Comparison of ENCODE assay signal across 16 cellular contexts in the genomic region with DNA sequence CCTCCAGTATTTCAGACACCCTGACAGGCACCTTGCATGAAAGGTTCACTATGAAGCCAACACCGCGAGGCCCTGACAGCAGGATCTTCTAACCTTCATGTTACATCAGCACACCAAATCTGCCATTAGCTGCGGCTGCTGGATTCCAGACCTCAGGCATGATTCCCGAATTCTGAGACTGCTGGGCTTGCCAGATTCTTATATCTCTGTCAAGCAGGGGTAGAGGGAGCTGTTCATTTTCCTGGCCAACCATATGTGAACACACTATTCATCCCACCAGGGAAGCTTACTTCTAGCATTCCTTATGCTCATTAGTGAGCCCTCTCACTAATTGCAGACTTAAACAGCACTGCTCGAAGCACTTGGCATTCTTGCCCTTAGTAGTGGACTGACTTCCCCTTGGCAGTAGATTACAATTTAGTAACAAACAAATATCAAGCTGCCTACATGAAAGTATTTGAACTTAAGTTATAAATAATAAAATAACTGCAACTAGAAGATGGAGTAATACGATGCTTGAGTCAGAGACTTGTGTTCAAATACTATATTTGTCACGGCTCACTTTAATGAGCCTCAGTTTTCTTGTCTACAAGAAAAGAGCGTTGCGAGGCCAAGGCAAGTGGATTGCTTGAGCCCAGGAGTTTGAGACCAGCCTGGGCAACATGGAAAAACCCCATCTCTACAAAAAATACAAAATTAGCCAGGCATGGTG. TPM values are rescaled to one million over a fixed set of nuclear protein-coding genes. Genes with fewer than 3 reads are reported as not detected.
A peak's percentile ranks its signal among the peaks of the same experiment; 100 is the strongest.
DNase-seq lines count a peak whose midpoint lies in the region; ATAC-seq and TF ChIP-seq lines count a peak whose summit lies in the region.
"Had no signal": no experiment of that assay in that cellular context is flagged by ENCODE, and none has a peak within 500 bp of the region (broad histone marks: within the 10 kb centered on the region; RNA-seq: fewer than 3 reads in every experiment).

No MANE protein-coding gene starts in this region.

- H3K27me3 ChIP-seq in body of pancreas, result no peaks in the 10 kb centered on the region
- no peaks in the 10 kb centered on the region for H3K27me3 ChIP-seq in right atrium auricular region
- peaks cover 0 to 2% (median 0%) of the 10 kb centered on the region in 3 donors for H3K27me3 ChIP-seq in skeletal muscle tissue (ENCODE audit: control insufficient read depth in 3 of 3, insufficient read depth in 3 of 3, low read length in 3 of 3)
- H3K27me3 ChIP-seq: BE2C had no signal

- H3K36me3 ChIP-seq in body of pancreas (replicated peaks in 1 of 2; ENCODE audit: insufficient read depth in 1 of 2, low read depth in 2 of 2) (no peaks in the 10 kb centered on the region), right atrium auricular region (peaks cover 86% of the 10 kb centered on the region), skeletal muscle tissue (ENCODE audit: control insufficient read depth in 3 of 3, insufficient read depth in 3 of 3, low read length in 3 of 3) (peaks cover 6 to 12% (median 12%) of the 10 kb centered on the region in 3 donors)
- H3K36me3 ChIP-seq: BE2C had no signal

- 82 to 83% methylated on average over 9 of the region's 9 CpGs for WGBS in body of pancreas, 2 donors

- intact Hi-C loops in body of pancreas (cut with DNase I), result no loop called here

- H3K36me3 Mint-ChIP-seq in mesothelial cell of epicardium, result peaks cover 6% of the 10 kb centered on the region

- in situ Hi-C loops in G401 (cut with HindIII; ENCODE audit: low sequenced_read_pairs), result no loop called here

- no peak for TF ChIP-seq POLR2A in body of pancreas (IDR thresholded peaks at IDR 0.05)

- no peak overlapping the region for H3K4me3 ChIP-seq in body of pancreas
- H3K4me3 ChIP-seq in right atrium auricular region, result no peak overlapping the region
- H3K4me3 ChIP-seq in skeletal muscle tissue (ENCODE audit: low read length in 3 of 3), result no peak overlapping the region

- no peaks in the 10 kb centered on the region for H3K27me3 Mint-ChIP-seq in mesothelial cell of epicardium (ENCODE audit: low read depth)

- H3K4me3 Mint-ChIP-seq in mesothelial cell of epicardium, result no peak overlapping the region
- H3K4me3 Mint-ChIP-seq: activated T-helper 1 cell treated with anti-CD3 and anti-CD28 coated beads, Interleukin-12 subunit alpha, Interleukin-12 subunit beta, Interleukin-2, Interleukin-4 antibody, amounts not matched to agents 30 ng/mL and 10 ng/mL and 1 ng/mL, durations not matched to agents 14 hours and 24 hours and 36 hours; nephron progenitor cell had no signal

- no peak overlapping the region for H3K27ac ChIP-seq in body of pancreas
- H3K27ac ChIP-seq in right atrium auricular region, result peak overlapping the region; percentile 83 to 89
- H3K27ac ChIP-seq in skeletal muscle tissue (ENCODE audit: low read depth, low read length), result peak overlapping the region; percentile 57

- ATAC-seq in body of pancreas, result peak; percentile 7
- no peak for ATAC-seq in GM19452 (IDR thresholded peaks at IDR 0.05; ENCODE audit: unreplicated experiment)
- ATAC-seq in HG02885 (IDR thresholded peaks at IDR 0.05; ENCODE audit: poor library complexity, unreplicated experiment), result no peak

- TF ChIP-seq CTCF in body of pancreas (IDR thresholded peaks at IDR 0.05), result no peak
- no peak for TF ChIP-seq CTCF in right atrium auricular region (IDR thresholded peaks at IDR 0.05)
- TF ChIP-seq CTCF in mesothelial cell of epicardium (IDR thresholded peaks at IDR 0.05; ENCODE audit: unreplicated experiment), result no peak

- DNase-seq in G401 (ENCODE audit: low spot score) (peak; percentile 22), body of pancreas (peak in 1 of 4 donors; percentile 22), right atrium auricular region (ENCODE audit: low spot score) (no peak), mesothelial cell of epicardium (ENCODE audit: low spot score in 2 of 2, unreplicated experiment in 2 of 2) (no peak), CD1c-positive myeloid dendritic cell (ENCODE audit: extremely low spot score) (no peak)
- DNase-seq: activated CD4-positive, CD25-positive, alpha-beta regulatory T cell treated with anti-CD3 and anti-CD28 coated beads, Interleukin-2, amount 50 U/mL, for 72 hours; BE2C; Kasumi-1; NCI-H2081 treated with DMSO at 0.1 percent for 48 hours; nephron progenitor cell; stimulated activated CD4-positive, alpha-beta T cell treated with anti-CD3 and anti-CD28 coated beads, Interleukin-12 subunit alpha, Interleukin-12 subunit beta, amount 100 ng/mL, for 4 hours; SW 1271 had no signal

- H3K27ac Mint-ChIP-seq in mesothelial cell of epicardium, result no peak overlapping the region
- H3K27ac Mint-ChIP-seq: activated T-helper 1 cell treated with anti-CD3 and anti-CD28 coated beads, Interleukin-12 subunit alpha, Interleukin-12 subunit beta, Interleukin-2, Interleukin-4 antibody, amounts not matched to agents 30 ng/mL and 10 ng/mL and 1 ng/mL, durations not matched to agents 14 hours and 24 hours and 36 hours had no signal

- no peaks in the 10 kb centered on the region for H3K4me1 ChIP-seq in body of pancreas
- H3K4me1 ChIP-seq in right atrium auricular region, result peaks cover 0 to 28% of the 10 kb centered on the region in 2 donors
- H3K4me1 ChIP-seq in skeletal muscle tissue (ENCODE audit: control insufficient read depth in 3 of 3, insufficient read depth in 3 of 3, low read length in 3 of 3), result peaks cover 10 to 25% (median 14%) of the 10 kb centered on the region in 3 donors
- H3K4me1 ChIP-seq: BE2C had no signal

- no peak overlapping the region for H3K9ac ChIP-seq in skeletal muscle tissue (ENCODE audit: low read depth in 1 of 3, low read length in 3 of 3)

- H3K4me1 Mint-ChIP-seq in mesothelial cell of epicardium, result peaks cover 8% of the 10 kb centered on the region

- H3K9me3 Mint-ChIP-seq in mesothelial cell of epicardium, result no peaks in the 10 kb centered on the region
- H3K9me3 Mint-ChIP-seq: activated T-helper 1 cell treated with anti-CD3 and anti-CD28 coated beads, Interleukin-12 subunit alpha, Interleukin-12 subunit beta, Interleukin-2, Interleukin-4 antibody, amounts not matched to agents 30 ng/mL and 10 ng/mL and 1 ng/mL, durations not matched to agents 14 hours and 24 hours and 36 hours; nephron progenitor cell had no signal

- no peaks in the 10 kb centered on the region for H3K9me3 ChIP-seq in body of pancreas
- H3K9me3 ChIP-seq in right atrium auricular region, result no peaks in the 10 kb centered on the region
- H3K9me3 ChIP-seq in skeletal muscle tissue (ENCODE audit: control insufficient read depth in 3 of 3, low read length in 3 of 3), result no peaks in the 10 kb centered on the region
- H3K9me3 ChIP-seq: BE2C had no signal

RNA-seq across cellular contexts. Expression of a gene that starts 43.3 kb away (rescaled TPM):
- total RNA-seq in G401 (2014; rRNA removed; shearing (Covaris generic)), result 21.7 and 27.2 TPM in 2 replicates
- total RNA-seq in body of pancreas (10 to 100 TPM; 28.5 to 58.0 TPM), right atrium auricular region (100 to 1,000 TPM in 1 of 2 donors, 10 to 100 TPM in 1; 95.1 to 112 TPM), skeletal muscle tissue (107 TPM), mesothelial cell of epicardium (42.4 to 45.5 TPM (median 45.0 TPM) in 3 replicates)

Comparison
In these comparisons a context has a peak if more than half of its experiments do, and no peak if none do; other contexts are left out.
1. H3K27ac ChIP-seq: peak in right atrium auricular region (2 of 2) and skeletal muscle tissue (single experiment); none in body of pancreas (0 of 4).